9 cellular contexts compared by ENCODE assay signal in the genomic region with DNA sequence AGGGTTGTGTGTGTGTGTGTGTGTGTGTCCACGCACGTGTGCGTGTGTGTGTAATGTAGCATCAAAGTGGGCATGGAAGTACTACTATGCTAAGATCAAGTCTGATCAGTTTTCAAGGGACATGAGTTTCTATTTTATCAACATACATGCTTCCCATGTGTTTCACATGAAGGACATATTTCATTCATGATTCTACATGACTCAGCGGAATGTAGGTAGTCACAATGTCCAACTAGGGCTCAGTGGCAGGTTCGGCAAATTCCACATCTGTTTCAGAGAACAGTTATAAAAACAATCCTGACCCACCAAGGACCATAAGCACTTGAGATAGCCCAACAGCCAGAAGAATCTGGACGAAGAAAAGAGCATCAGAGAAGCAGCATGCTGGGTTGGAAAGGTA.
"Had no signal": no experiment of that assay in that cellular context is flagged by ENCODE, and none has a peak within 500 bp of the region (broad histone marks: within the 10 kb centered on the region; RNA-seq: fewer than 3 reads in every experiment).

No MANE protein-coding gene starts in this region.

- H3K4me3 ChIP-seq: GM23248, HAP-1 had no signal

- ATAC-seq: HCT116 had no signal

- H3K27ac ChIP-seq: GM23248, HL-60, KMS-11 had no signal

- H3K4me2 ChIP-seq: KMS-11 had no signal

- H3K4me1 ChIP-seq: HAP-1 had no signal

- H3K36me3 ChIP-seq: HAP-1 had no signal

- DNase-seq: GM23248, GOT3, H7, HFFc6, KBM-7 had no signal

- H3K9me3 ChIP-seq: HAP-1 had no signal
